In genomic region chr1:167056529-167057296, GRCh38 we compare ENCODE assay signal across 17 cellular contexts. TPM values are rescaled to one million over a fixed set of nuclear protein-coding genes. Genes with fewer than 3 reads are reported as not detected.
A peak's percentile ranks its signal among the peaks of the same experiment; 100 is the strongest.
DNase-seq lines count a peak whose midpoint lies in the region; ATAC-seq and TF ChIP-seq lines count a peak whose summit lies in the region.
"Had no signal": no experiment of that assay in that cellular context is flagged by ENCODE, and none has a peak within 500 bp of the region (broad histone marks: within the 10 kb centered on the region; RNA-seq: fewer than 3 reads in every experiment).

No MANE protein-coding gene starts in this region.

- 66 to 90% methylated on average over 6 to 10 of the region's 10 CpGs for WGBS in endodermal cell (ENCODE audit: insufficient coverage in 1 of 2, insufficient read length in 1 of 2), 2 experiments

- H3K4me1 ChIP-seq in endodermal cell (ENCODE audit: control insufficient read depth, insufficient read depth, low read length): no peaks in the 10 kb centered on the region

- no peaks in the 10 kb centered on the region for H3K27me3 ChIP-seq in endodermal cell (ENCODE audit: control insufficient read depth, insufficient read depth, low read length, poor library complexity, severe bottlenecking)
- H3K27me3 ChIP-seq: transverse colon had no signal

- no peak overlapping the region for H3K4me3 Mint-ChIP-seq in endodermal cell
- no peak overlapping the region for H3K4me3 Mint-ChIP-seq in MCF 10A (ENCODE audit: unreplicated experiment)
- H3K4me3 Mint-ChIP-seq: CD8-positive, alpha-beta memory T cell; neural crest cell had no signal

- ATAC-seq in GM18499 (IDR thresholded peaks at IDR 0.05; ENCODE audit: insufficient read depth, unreplicated experiment) (peak; percentile 15), GM21381 (IDR thresholded peaks at IDR 0.05; ENCODE audit: unreplicated experiment) (peak; percentile 8), GM18505 (IDR thresholded peaks at IDR 0.05; ENCODE audit: unreplicated experiment) (no peak)

- H3K9ac ChIP-seq in endodermal cell (ENCODE audit: extremely low read depth, low read length, poor library complexity, severe bottlenecking): no peak overlapping the region

- no peaks in the 10 kb centered on the region for H3K36me3 Mint-ChIP-seq in endodermal cell (ENCODE audit: low read depth)
- no peaks in the 10 kb centered on the region for H3K36me3 Mint-ChIP-seq in MCF 10A (ENCODE audit: insufficient read depth, unreplicated experiment)

- H3K9me3 Mint-ChIP-seq in endodermal cell: no peaks in the 10 kb centered on the region
- no peaks in the 10 kb centered on the region for H3K9me3 Mint-ChIP-seq in MCF 10A (ENCODE audit: unreplicated experiment)
- H3K9me3 Mint-ChIP-seq: neural crest cell had no signal

- no peak overlapping the region for H3K4me3 ChIP-seq in endodermal cell (ENCODE audit: low read length)
- H3K4me3 ChIP-seq: HAP-1, transverse colon had no signal

- no peaks in the 10 kb centered on the region for H3K36me3 ChIP-seq in endodermal cell (ENCODE audit: control insufficient read depth, insufficient read depth, low read length)
- H3K36me3 ChIP-seq: HAP-1, transverse colon had no signal

- H3K27ac ChIP-seq in endodermal cell (ENCODE audit: low read depth, low read length): peak overlapping the region; percentile 39
- H3K27ac ChIP-seq: epithelial cell of prostate, transverse colon had no signal

- BruUV-seq in MCF 10A (replicated peaks; lab: Mats Ljungman, UMichigan): no TSS peak

- H3K9me3 ChIP-seq in endodermal cell (ENCODE audit: control insufficient read depth, low read length): no peaks in the 10 kb centered on the region
- H3K9me3 ChIP-seq: HAP-1, transverse colon had no signal

- intact Hi-C loops in MCF 10A (cut with micrococcal nuclease): loop anchor here (1.0 to 5.0 kb wide), 2 partner anchors 81 to 1129 kb away; partner anchors contain the start of gene ILDR2

- TF ChIP-seq CTCF in endodermal cell (conservative IDR thresholded peaks at IDR 0.05) (no peak), MCF 10A (IDR thresholded peaks at IDR 0.05; ENCODE audit: unreplicated experiment) (no peak)

- TF ChIP-seq POLR2A in GM18505 (IDR thresholded peaks at IDR 0.05; ENCODE audit: borderline replicate concordance, extremely low read depth, insufficient read depth, insufficient read length): no peak

- H3K4me1 Mint-ChIP-seq in endodermal cell: peaks cover 7% of the 10 kb centered on the region
- peaks cover 5% of the 10 kb centered on the region for H3K4me1 Mint-ChIP-seq in MCF 10A (ENCODE audit: insufficient read depth, unreplicated experiment)

- POLR2A ChIA-PET in MCF 10A (lab: Yijun Ruan, JAX): interaction anchor here (0.7 to 5.9 kb wide), 2 partner anchors 146 to 203 kb away, joined by 3 to 93 read pairs; no protein-coding TSS in a partner anchor

- CTCF ChIA-PET in MCF 10A (lab: Yijun Ruan, JAX): interaction anchor here (0.5 to 18.6 kb wide), 45 partner anchors 9 to 1310 kb away, joined by 3 to 1662 read pairs (median 4); partner anchors contain the start of genes ILDR2, POU2F1 and TADA1

- no peak overlapping the region for H3K27ac Mint-ChIP-seq in endodermal cell
- no peak overlapping the region for H3K27ac Mint-ChIP-seq in MCF 10A (ENCODE audit: low read depth, unreplicated experiment)
- H3K27ac Mint-ChIP-seq: CD8-positive, alpha-beta memory T cell had no signal

- peaks cover 3% of the 10 kb centered on the region for H3K27me3 Mint-ChIP-seq in endodermal cell (ENCODE audit: insufficient read depth)
- H3K27me3 Mint-ChIP-seq in MCF 10A (ENCODE audit: insufficient read depth, unreplicated experiment): no peaks in the 10 kb centered on the region
- H3K27me3 Mint-ChIP-seq: CD8-positive, alpha-beta memory T cell had no signal

- peak; percentile 28 for DNase-seq in NCI-H2171 (lab: John Stamatoyannopoulos, UW)
- no peak for DNase-seq in endodermal cell
- no peak for DNase-seq in AG08396 (ENCODE audit: low spot score)
- no peak for DNase-seq in effector CD4-positive, alpha-beta T cell
- no peak for DNase-seq in MCF 10A (ENCODE audit: unreplicated experiment)
- DNase-seq: activated CD4-positive, alpha-beta T cell treated with anti-CD3 and anti-CD28 coated beads, Interleukin-2, amount 50 U/mL, for 1 hour; activated naive CD4-positive, alpha-beta T cell; CD8-positive, alpha-beta memory T cell; transverse colon had no signal

RNA-seq across cellular contexts. Expression of gene GPA33, which starts 33.5 kb away (rescaled TPM):
- total RNA-seq in endodermal cell: 1 to 10 TPM in 1 of 2 donors, under 1 TPM in 1; 0.37 to 1.5 TPM
- polyA plus RNA-seq in endodermal cell (2013, experiment 1 of 2): 2.2 TPM
- 1.4 TPM for polyA plus RNA-seq in endodermal cell (2013, experiment 2 of 2)
- not detected in 2 replicates for total RNA-seq in MCF 10A (2022)
- total RNA-seq: neural crest cell had no signal

RNA-seq across cellular contexts. Expression of gene STYXL2, which starts 37.2 kb away (rescaled TPM):
- 1 to 10 TPM in 1 of 2 donors, under 1 TPM in 1; 0.99 to 5.2 TPM for total RNA-seq in endodermal cell
- 0.21 TPM for polyA plus RNA-seq in endodermal cell (2013, experiment 1 of 2)
- polyA plus RNA-seq in endodermal cell (2013, experiment 2 of 2): 0.17 TPM
- total RNA-seq in MCF 10A (2022): not detected in 2 replicates
- total RNA-seq: CD8-positive, alpha-beta memory T cell; lower leg skin; T-helper 2 cell treated with Interferon-gamma antibody and Interleukin-4, amounts not matched to agents 100 ng/mL and 5 ng/mL, for 36 hours had no signal
- polyA plus RNA-seq: CD8-positive, alpha-beta memory T cell had no signal
